Comparison of ENCODE assay signal across 7 cellular contexts in the genomic region with DNA sequence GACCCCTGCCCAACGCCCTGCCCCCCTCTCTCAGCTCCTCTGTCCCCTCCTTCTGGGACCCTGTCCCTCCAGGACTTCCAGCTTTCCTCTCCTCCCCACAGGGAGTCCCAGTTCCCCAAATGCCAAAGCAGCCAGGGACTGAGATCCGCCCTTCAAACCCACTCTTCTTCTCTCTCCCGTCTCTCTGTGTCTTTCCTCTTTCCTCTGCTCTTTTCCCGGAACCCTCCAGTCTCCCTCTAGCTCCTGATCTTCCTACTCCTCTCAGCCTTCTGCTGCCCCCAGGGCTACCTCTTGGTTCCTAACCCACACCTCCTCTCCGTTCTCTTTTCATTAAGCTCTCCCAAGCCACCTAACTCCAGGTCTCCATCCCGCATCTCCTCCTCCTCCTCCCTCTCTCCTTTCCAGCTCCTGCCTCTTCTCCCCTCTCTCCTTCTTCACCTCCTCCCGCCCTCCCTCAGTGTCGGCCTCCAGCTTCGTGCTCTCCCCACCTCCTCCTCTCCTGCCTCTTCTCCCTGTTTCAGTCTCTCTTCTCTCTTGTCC. TPM values are rescaled to one million over a fixed set of nuclear protein-coding genes. Genes with fewer than 3 reads are reported as not detected.
DNase-seq lines count a peak whose midpoint lies in the region; ATAC-seq and TF ChIP-seq lines count a peak whose summit lies in the region.

CA11 (minus strand) TSS at position 536 of the 540 bp plus-strand sequence. CDS start 555 bp downstream, outside the sequence.

- intact Hi-C loops in OCI-LY7 (cut with micrococcal nuclease; ENCODE audit: unreplicated experiment): loop anchor here (1.0 to 5.0 kb wide), 5 partner anchors 30 to 327 kb away; no protein-coding TSS in a partner anchor

- H3K27me3 Mint-ChIP-seq in effector memory CD8-positive, alpha-beta T cell: no peaks in the 10 kb centered on the region

- H3K36me3 Mint-ChIP-seq in effector memory CD8-positive, alpha-beta T cell (ENCODE audit: insufficient read depth): peaks cover 11% of the 10 kb centered on the region

- H3K9me3 ChIP-seq in OCI-LY7 (ENCODE audit: low read length) (no peaks in the 10 kb centered on the region), mucosa of stomach (ENCODE audit: control insufficient read depth, low read length) (no peaks in the 10 kb centered on the region)

- H3K4me3 ChIP-seq in OCI-LY7 (ENCODE audit: low read depth, low read length, poor library complexity, severe bottlenecking) (peak within 1 kb of the TSS; percentile 66), mucosa of stomach (ENCODE audit: low read length) (peak within 1 kb of the TSS; percentile 74)

- H3K4me2 ChIP-seq in OCI-LY7 (ENCODE audit: low read length): peak within 1 kb of the TSS; percentile 92

- H3K27ac Mint-ChIP-seq in effector memory CD8-positive, alpha-beta T cell: peak within 1 kb of the TSS; percentile 93 to 98

- H3K27me3 ChIP-seq in mucosa of stomach (ENCODE audit: control insufficient read depth, insufficient read depth, low read length): no peaks in the 10 kb centered on the region

- peak within 1 kb of the TSS; percentile 90 to 95 for H3K4me3 Mint-ChIP-seq in effector memory CD8-positive, alpha-beta T cell

- DNase-seq in GM20000 (ENCODE audit: low spot score) (peak; percentile 13), OCI-LY7 (ENCODE audit: low spot score) (no peak), NOMO-1 treated with dmso at 0.1 percent for 144 hours (lab: John Stamatoyannopoulos, UW; ENCODE audit: unreplicated experiment) (no peak)
- DNase-seq in effector memory CD8-positive, alpha-beta T cell: no peak
- DNase-seq in activated effector memory CD4-positive, alpha-beta T cell treated with Interleukin-2 at 50 U/mL for 16 hours: no peak

- CTCF ChIA-PET in OCI-LY7 (lab: Charles Lee; ENCODE audit: unreplicated experiment): interaction anchor here (0.5 kb wide), 2 partner anchors 19 to 152 kb away, joined by 3 to 11 read pairs; no protein-coding TSS in a partner anchor

- peaks cover 29% of the 10 kb centered on the region for H3K4me1 ChIP-seq in OCI-LY7 (ENCODE audit: insufficient read depth, low read length, poor library complexity, severe bottlenecking)
- peaks cover 24% of the 10 kb centered on the region for H3K4me1 ChIP-seq in mucosa of stomach (ENCODE audit: control insufficient read depth, insufficient read depth, low read length)

- H3K36me3 ChIP-seq in OCI-LY7 (ENCODE audit: insufficient read depth, low read length) (no peaks in the 10 kb centered on the region), mucosa of stomach (ENCODE audit: control insufficient read depth, insufficient read depth, low read length) (no peaks in the 10 kb centered on the region)

- BruUV-seq in OCI-LY7 (replicated peaks; lab: Mats Ljungman, UMichigan): no TSS peak

- TF ChIP-seq CTCF in GM20000 (IDR thresholded peaks at IDR 0.05; ENCODE audit: extremely low read depth, missing control alignments): no peak
- no peak for TF ChIP-seq CTCF in OCI-LY7 (conservative IDR thresholded peaks at IDR 0.05; ENCODE audit: low read length)

- H4K20me1 ChIP-seq in OCI-LY7 (ENCODE audit: insufficient read depth, low read length): no peaks in the 10 kb centered on the region

- no peaks in the 10 kb centered on the region for H3K9me3 Mint-ChIP-seq in effector memory CD8-positive, alpha-beta T cell

- POLR2A ChIA-PET in OCI-LY7 (lab: Charles Lee): interaction anchor here (0.6 to 0.7 kb wide), 2 partner anchors 163 to 1352 kb away, joined by 3 read pairs; no protein-coding TSS in a partner anchor

- peaks cover 33% of the 10 kb centered on the region in 2 donors for H3K4me1 Mint-ChIP-seq in effector memory CD8-positive, alpha-beta T cell (ENCODE audit: low read depth in 2 of 2)

- no peaks in the 10 kb centered on the region for H3K9me2 ChIP-seq in OCI-LY7 (ENCODE audit: insufficient read depth, low read length)

- peak within 1 kb of the TSS; percentile 25 for H3K27ac ChIP-seq in OCI-LY7 (ENCODE audit: low read depth, low read length, poor library complexity, severe bottlenecking)

- ATAC-seq in effector memory CD8-positive, alpha-beta T cell (replicated peaks): no peak
- no peak for ATAC-seq in HG02840 (IDR thresholded peaks at IDR 0.05; ENCODE audit: low FRiP score, unreplicated experiment)

- H3K9ac ChIP-seq in mucosa of stomach (ENCODE audit: low read length): peak within 1 kb of the TSS; percentile 71

- peak within 1 kb of the TSS; percentile 95 for H2AFZ ChIP-seq in OCI-LY7 (ENCODE audit: low read length)

- no peaks in the 10 kb centered on the region for H3K79me2 ChIP-seq in OCI-LY7 (ENCODE audit: insufficient read depth, low read depth, low read length)

RNA-seq across cellular contexts. Expression of gene CA11, which starts in this region (rescaled TPM):
- total RNA-seq in OCI-LY7 (2014; rRNA removed; shearing (Covaris generic)): 2.5 and 2.7 TPM in 2 replicates
- 4.6 and 10.8 TPM in 2 replicates for total RNA-seq in OCI-LY7 (2022)
